In the genomic region with DNA sequence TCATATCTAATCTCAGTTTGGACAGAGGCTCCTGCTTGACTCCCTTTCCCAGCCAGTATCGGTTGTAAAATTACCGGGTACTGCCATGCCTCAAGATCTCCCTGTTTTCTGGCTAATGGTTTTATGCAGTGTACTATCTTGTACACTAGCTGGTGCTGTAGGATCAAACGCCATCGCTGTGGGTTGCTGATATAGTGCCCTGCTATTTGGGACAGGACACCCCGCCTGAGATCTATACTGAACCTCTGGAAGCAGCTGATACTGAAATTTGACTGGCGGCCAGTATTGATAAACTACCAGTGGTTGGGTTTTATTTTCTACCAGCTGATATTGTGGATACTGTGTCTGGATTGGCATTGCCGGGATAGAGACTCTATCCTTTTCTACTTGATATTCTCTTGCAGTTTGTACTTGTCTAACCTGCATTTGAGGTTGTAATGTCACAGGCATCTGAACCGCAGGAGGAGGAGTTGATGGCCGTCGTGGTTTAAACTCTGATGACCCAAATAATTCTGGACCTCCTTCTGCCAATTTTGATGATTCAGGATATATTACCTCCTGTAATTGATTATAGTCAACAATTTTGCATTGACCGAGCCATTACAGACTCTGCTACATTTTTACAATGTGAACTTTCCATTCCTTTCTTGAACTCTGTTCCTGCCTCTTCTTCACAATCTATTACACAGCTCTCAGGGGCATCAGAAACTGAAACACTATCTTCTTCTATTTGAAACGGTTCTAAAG, we compare ENCODE assay signal across 8 cellular contexts.
DNase-seq lines count a peak whose midpoint lies in the region; TF ChIP-seq lines count a peak whose summit lies in the region.

No MANE protein-coding gene starts in this region.

- H3K36me3 ChIP-seq in smooth muscle cell (ENCODE audit: low read depth) (no peaks in the 10 kb centered on the region), uterus (no peaks in the 10 kb centered on the region)

- no peak overlapping the region for H3K27ac Mint-ChIP-seq in CD14-positive monocyte

- peaks cover 5 to 15% (median 9%) of the 10 kb centered on the region in 7 donors for H3K9me3 Mint-ChIP-seq in CD14-positive monocyte

- no peak overlapping the region for H3K9ac ChIP-seq in smooth muscle cell (ENCODE audit: low read depth)

- DNase-seq in NCI-H748 (lab: John Stamatoyannopoulos, UW; ENCODE audit: unreplicated experiment) (peak; percentile 21), NCI-H748 treated with DMSO at 0.1 percent for 48 hours (lab: John Stamatoyannopoulos, UW) (no peak), OCI-M1 (lab: John Stamatoyannopoulos, UW) (peak; percentile 83), fibroblast of gingiva (ENCODE audit: low read depth) (peak; percentile 14), smooth muscle cell (lab: John Stamatoyannopoulos, UW; ENCODE audit: unreplicated experiment) (no peak), CD14-positive monocyte (ENCODE audit: low spot score) (no peak), NCI-H146 (lab: John Stamatoyannopoulos, UW) (no peak), uterus (no peak)

- H3F3A ChIP-seq in smooth muscle cell (ENCODE audit: low read depth): no peaks in the 10 kb centered on the region

- no peak overlapping the region for H2AFZ ChIP-seq in smooth muscle cell (ENCODE audit: low read depth)

- H3K27ac ChIP-seq in smooth muscle cell (ENCODE audit: low read depth) (no peak overlapping the region), uterus (no peak overlapping the region)

- no peaks in the 10 kb centered on the region for H4K20me1 ChIP-seq in smooth muscle cell (ENCODE audit: low read depth)

- H3K27me3 ChIP-seq in smooth muscle cell (ENCODE audit: low read depth) (no peaks in the 10 kb centered on the region), uterus (no peaks in the 10 kb centered on the region)

- H3K4me1 Mint-ChIP-seq in CD14-positive monocyte: peaks cover 13% of the 10 kb centered on the region

- TF ChIP-seq CTCF in smooth muscle cell (IDR thresholded peaks at IDR 0.05; ENCODE audit: borderline replicate concordance, insufficient read depth, poor library complexity, severe bottlenecking) (peak; percentile 29), CD14-positive monocyte (IDR thresholded peaks at IDR 0.05) (no peak), uterus (IDR thresholded peaks at IDR 0.05) (peak in 1 of 4 experiments; percentile 36)

- WGBS in smooth muscle cell (ENCODE audit: low lambda C conversion rate): 85% methylated on average over 12 of the region's 12 CpGs

- no peaks in the 10 kb centered on the region for H3K4me1 ChIP-seq in smooth muscle cell (ENCODE audit: low read depth)
- no peaks in the 10 kb centered on the region for H3K4me1 ChIP-seq in uterus

- intact Hi-C loops in CD14-positive monocyte (cut with micrococcal nuclease) (loop anchor here in 1 of 2 donors (10.0 kb wide), 1 partner anchor 178 kb away; no protein-coding TSS in a partner anchor), uterus (cut with DNase I; ENCODE audit: low total_unique reads) (no loop called here)

- H3K4me2 ChIP-seq in smooth muscle cell: no peak overlapping the region

- TF ChIP-seq POLR2A in uterus (IDR thresholded peaks at IDR 0.05): no peak

- no peaks in the 10 kb centered on the region for H3K79me2 ChIP-seq in smooth muscle cell (ENCODE audit: low read depth)

- H3K9me3 ChIP-seq in smooth muscle cell (replicated peaks; ENCODE audit: low read depth) (no peaks in the 10 kb centered on the region), uterus (no peaks in the 10 kb centered on the region)

- peaks cover 15 to 25% (median 16%) of the 10 kb centered on the region in 3 donors for H3K27me3 Mint-ChIP-seq in CD14-positive monocyte (ENCODE audit: low read depth in 3 of 3)

- H3K4me3 Mint-ChIP-seq in CD14-positive monocyte: no peak overlapping the region

- H3K4me3 ChIP-seq in smooth muscle cell (no peak overlapping the region), uterus (no peak overlapping the region)

- peaks cover 0 to 3% of the 10 kb centered on the region in 2 donors for H3K36me3 Mint-ChIP-seq in CD14-positive monocyte

Comparison
In these comparisons a context has a peak if more than half of its experiments do, and no peak if none do; other contexts are left out.
1. DNase-seq: peak in NCI-H748 (single experiment), OCI-M1 (single experiment) and fibroblast of gingiva (single experiment); none in NCI-H748 treated with DMSO at 0.1 percent for 48 hours (single experiment), smooth muscle cell (single experiment), CD14-positive monocyte (single experiment), NCI-H146 (single experiment) and uterus (0 of 2).